In genomic region chr19:50893047-50893737, GRCh38 we compare ENCODE assay signal across 18 cellular contexts. TPM values are rescaled to one million over a fixed set of nuclear protein-coding genes. Genes with fewer than 3 reads are reported as not detected.
DNase-seq lines count a peak whose midpoint lies in the region; ATAC-seq, FAIRE-seq and TF ChIP-seq lines count a peak whose summit lies in the region.
"Had no signal": no experiment of that assay in that cellular context is flagged by ENCODE, and none has a peak within 500 bp of the region (broad histone marks: within the 10 kb centered on the region; RNA-seq: fewer than 3 reads in every experiment).

No MANE protein-coding gene starts in this region.

- H3K4me1 Mint-ChIP-seq in type B pancreatic cell (ENCODE audit: unreplicated experiment) = no peaks in the 10 kb centered on the region
- H3K4me1 Mint-ChIP-seq in activated T-helper 2 cell treated with anti-CD3 and anti-CD28 coated beads, Interferon-gamma antibody, Interleukin-2, Interleukin-4, amounts not matched to agents 10 μg/mL and 5 μg/mL and 100 μg/mL, durations not matched to agents 14 hours and 24 hours and 36 hours (ENCODE audit: low read depth) = peaks cover 1% of the 10 kb centered on the region

- H3K27ac Mint-ChIP-seq in type B pancreatic cell = no peak overlapping the region
- H3K27ac Mint-ChIP-seq in activated T-helper 2 cell treated with anti-CD3 and anti-CD28 coated beads, Interferon-gamma antibody, Interleukin-2, Interleukin-4, amounts not matched to agents 10 μg/mL and 5 μg/mL and 100 μg/mL, durations not matched to agents 14 hours and 24 hours and 36 hours = no peak overlapping the region

- TF ChIP-seq CTCF in HepG2 (CRISPR knock-in tag; IDR thresholded peaks at IDR 0.05) (no peak; the same call in 1 of the 2 replicates), right lobe of liver (IDR thresholded peaks at IDR 0.05) (no peak), HFF-Myc (IDR thresholded peaks at IDR 0.05; ENCODE audit: low read depth, low read length, missing control alignments) (peak; percentile 27), type B pancreatic cell (conservative IDR thresholded peaks at IDR 0.05) (peak; percentile 17)

- H3K4me3 Mint-ChIP-seq in type B pancreatic cell = no peak overlapping the region
- H3K4me3 Mint-ChIP-seq in activated T-helper 2 cell treated with anti-CD3 and anti-CD28 coated beads, Interferon-gamma antibody, Interleukin-2, Interleukin-4, amounts not matched to agents 10 μg/mL and 5 μg/mL and 100 μg/mL, durations not matched to agents 14 hours and 24 hours and 36 hours (ENCODE audit: low read depth) = no peak overlapping the region

- H2AFZ ChIP-seq in HepG2 (ENCODE audit: low read length) = no peak overlapping the region

- FAIRE-seq in HepG2 (lab: Jason Lieb, UNC) = no peak
- FAIRE-seq: G401.6 had no signal

- no peak for TF ChIP-seq EP300 in HepG2 (IDR thresholded peaks at IDR 0.05; ENCODE audit: low read depth in 2 of 2, low read length in 2 of 2)
- no peak for TF ChIP-seq EP300 in HepG2 (CRISPR knock-in tag; IDR thresholded peaks at IDR 0.05; ENCODE audit: borderline replicate concordance)

- H3K4me2 ChIP-seq in HepG2 (ENCODE audit: low read depth, low read length) = no peak overlapping the region
- H3K4me2 ChIP-seq: BLaER1 treated with 17β-estradiol and CSF1 and Interleukin-3, amounts not matched to agents 10 nM and 100 nM had no signal

- peaks cover 44% of the 10 kb centered on the region for H3K27me3 Mint-ChIP-seq in type B pancreatic cell
- peaks cover 6% of the 10 kb centered on the region for H3K27me3 Mint-ChIP-seq in activated T-helper 2 cell treated with anti-CD3 and anti-CD28 coated beads, Interferon-gamma antibody, Interleukin-2, Interleukin-4, amounts not matched to agents 10 μg/mL and 5 μg/mL and 100 μg/mL, durations not matched to agents 14 hours and 24 hours and 36 hours (ENCODE audit: low read depth)

- TF ChIP-seq POLR2A in HepG2 (IDR thresholded peaks at IDR 0.05; ENCODE audit: insufficient read depth in 1 of 2, low read depth in 2 of 2, low read length in 2 of 2) (no peak), right lobe of liver (IDR thresholded peaks at IDR 0.05) (no peak)

- ATAC-seq in HepG2 (no peak), right lobe of liver (no peak), SK-N-SH treated with all-trans-retinoic acid at 6 μM for 48 hours (peak; percentile 49; the same call in 1 of the 3 replicates), GM19463 (IDR thresholded peaks at IDR 0.05; ENCODE audit: unreplicated experiment) (no peak), HG02870 (IDR thresholded peaks at IDR 0.05; ENCODE audit: unreplicated experiment) (no peak)

- no peaks in the 10 kb centered on the region for H3K9me3 Mint-ChIP-seq in type B pancreatic cell
- peaks cover 4% of the 10 kb centered on the region for H3K9me3 Mint-ChIP-seq in activated T-helper 2 cell treated with anti-CD3 and anti-CD28 coated beads, Interferon-gamma antibody, Interleukin-2, Interleukin-4, amounts not matched to agents 10 μg/mL and 5 μg/mL and 100 μg/mL, durations not matched to agents 14 hours and 24 hours and 36 hours

- H3K36me3 ChIP-seq in HepG2 (replicated peaks in 1 of 2; ENCODE audit: control insufficient read depth in 1 of 2, insufficient read depth in 2 of 2, low read length in 2 of 2) = no peaks in the 10 kb centered on the region
- H3K36me3 ChIP-seq in right lobe of liver = no peaks in the 10 kb centered on the region
- H3K36me3 ChIP-seq: BLaER1 treated with 17β-estradiol and CSF1 and Interleukin-3, amounts not matched to agents 10 nM and 100 nM; breast epithelium; right atrium auricular region had no signal

- in situ Hi-C loops in HepG2 (cut with HindIII; ENCODE audit: extremely low pct_ligation_motif_present, low pct_unique_long_range_greater_than_20kb) = no loop called here

- no peaks in the 10 kb centered on the region for H3K4me1 ChIP-seq in HepG2 (ENCODE audit: insufficient read depth, low read length)
- H3K4me1 ChIP-seq in right lobe of liver = no peaks in the 10 kb centered on the region
- H3K4me1 ChIP-seq: breast epithelium, right atrium auricular region had no signal

- H3K79me2 ChIP-seq in HepG2 (ENCODE audit: insufficient read depth, low read length) = no peaks in the 10 kb centered on the region

- 81% methylated on average over 16 of the region's 18 CpGs for WGBS in HepG2 (ENCODE audit: low lambda C conversion rate)
- 80% methylated on average over 1 of the region's 18 CpGs for WGBS in right lobe of liver (ENCODE audit: insufficient coverage, low coverage, low lambda C conversion rate, missing lambda C conversion rate)

- H3K27ac ChIP-seq in HepG2 (ENCODE audit: extremely low read length, insufficient read depth, low read length) (no peak overlapping the region), right lobe of liver (no peak overlapping the region)
- H3K27ac ChIP-seq: breast epithelium, right atrium auricular region had no signal

- no peak overlapping the region for H3K4me3 ChIP-seq in HepG2 (replicated peaks in 1 of 3; ENCODE audit: insufficient read depth in 1 of 3, low read depth in 2 of 3, low read length in 3 of 3)
- H3K4me3 ChIP-seq in right lobe of liver = no peak overlapping the region
- H3K4me3 ChIP-seq in HFF-Myc (replicated peaks; ENCODE audit: low read depth, low read length) = no peak overlapping the region
- H3K4me3 ChIP-seq: BLaER1 treated with 17β-estradiol and CSF1 and Interleukin-3, amounts not matched to agents 10 nM and 100 nM; breast epithelium; right atrium auricular region had no signal

- H3K9me3 ChIP-seq in HepG2 (ENCODE audit: low read length) (no peaks in the 10 kb centered on the region), right lobe of liver (no peaks in the 10 kb centered on the region)
- H3K9me3 ChIP-seq: BLaER1 treated with 17β-estradiol and CSF1 and Interleukin-3, amounts not matched to agents 10 nM and 100 nM; breast epithelium; right atrium auricular region had no signal

- no peaks in the 10 kb centered on the region for H4K20me1 ChIP-seq in HepG2 (ENCODE audit: insufficient read depth, low read length)
- H4K20me1 ChIP-seq: BLaER1 treated with 17β-estradiol and CSF1 and Interleukin-3, amounts not matched to agents 10 nM and 100 nM had no signal

- no peaks in the 10 kb centered on the region for H3K36me3 Mint-ChIP-seq in type B pancreatic cell
- H3K36me3 Mint-ChIP-seq in activated T-helper 2 cell treated with anti-CD3 and anti-CD28 coated beads, Interferon-gamma antibody, Interleukin-2, Interleukin-4, amounts not matched to agents 10 μg/mL and 5 μg/mL and 100 μg/mL, durations not matched to agents 14 hours and 24 hours and 36 hours (ENCODE audit: low read depth) = no peaks in the 10 kb centered on the region

- intact Hi-C loops in HepG2 (cut with micrococcal nuclease; ENCODE audit: unreplicated experiment) = no loop called here
- intact Hi-C loops in right lobe of liver (cut with DNase I) = no loop called here
- intact Hi-C loops in activated T-helper 2 cell treated with anti-CD3 and anti-CD28 coated beads, Interferon-gamma antibody, Interleukin-2, Interleukin-4, amounts not matched to agents 10 μg/mL and 5 μg/mL and 100 μg/mL, durations not matched to agents 14 hours and 24 hours and 36 hours (cut with micrococcal nuclease) = no loop called here

- POLR2A ChIA-PET in HepG2 (lab: Yijun Ruan, JAX) = no interaction called here

- no peak overlapping the region for H3K9ac ChIP-seq in HepG2 (ENCODE audit: insufficient read depth, low read depth, low read length)
- H3K9ac ChIP-seq: BLaER1 treated with 17β-estradiol and CSF1 and Interleukin-3, amounts not matched to agents 10 nM and 100 nM had no signal

- no peak for TF ChIP-seq RAD21 in HepG2 (CRISPR knock-in tag; IDR thresholded peaks at IDR 0.05)

- CTCF ChIA-PET in HepG2 (lab: Yijun Ruan, JAX; ENCODE audit: low intra/inter-chr PET ratio, low total read pairs) = no interaction called here

- BruUV-seq in HepG2 (replicated peaks; lab: Mats Ljungman, UMichigan) = no TSS peak

- H3K27me3 ChIP-seq in HepG2 (ENCODE audit: control insufficient read depth in 1 of 2, insufficient read depth in 2 of 2, low read length in 2 of 2) (no peaks in the 10 kb centered on the region; a peak in 1 of 5 replicates), right lobe of liver (no peaks in the 10 kb centered on the region)
- H3K27me3 ChIP-seq: BLaER1 treated with 17β-estradiol and CSF1 and Interleukin-3, amounts not matched to agents 10 nM and 100 nM; right atrium auricular region had no signal

- no peak for DNase-seq in HepG2 (ENCODE audit: low spot score)
- DNase-seq in right lobe of liver = no peak
- DNase-seq in HFF-Myc (ENCODE audit: extremely low read depth, low read depth) = no peak
- no peak for DNase-seq in type B pancreatic cell (ENCODE audit: extremely low spot score, unreplicated experiment)
- DNase-seq in activated T-helper 2 cell treated with anti-CD3 and anti-CD28 coated beads, Interferon-gamma antibody, Interleukin-2, Interleukin-4, amounts not matched to agents 10 μg/mL and 5 μg/mL and 100 μg/mL, durations not matched to agents 14 hours and 24 hours and 36 hours (ENCODE audit: low spot score) = no peak
- DNase-seq: effector CD8-positive, alpha-beta T cell; foreskin melanocyte; mammary epithelial cell; NCI-H524 treated with DMSO at 0.1 percent for 48 hours; SIG-M5 had no signal

RNA-seq across cellular contexts. Expression of gene KLK4, which starts 18.0 kb away (rescaled TPM):
- not detected in 2 replicates for total RNA-seq in HepG2 (2016; rRNA removed; fragmentation: Illumina TruSeq; extraction: Trizol)
- not detected in 2 replicates for total RNA-seq in HepG2 (2016; cell fraction: cytosol; rRNA removed; fragmentation: Illumina TruSeq; extraction: Trizol; ENCODE audit: low read depth)
- not detected in 2 replicates for total RNA-seq in HepG2 (2016; cell fraction: insoluble cytoplasmic fraction; rRNA removed; fragmentation: Illumina TruSeq; extraction: Trizol)
- total RNA-seq in HepG2 (2016; cell fraction: membrane; rRNA removed; fragmentation: Illumina TruSeq; extraction: Trizol) = not detected in 2 replicates
- total RNA-seq in HepG2 (2016; cell fraction: nucleus; rRNA removed; fragmentation: Illumina TruSeq; extraction: Trizol) = not detected in 2 replicates
- not detected in 2 replicates for polyA plus RNA-seq in HepG2 (2011; rRNA removed)
- polyA plus RNA-seq in HepG2 (2011; cell fraction: cytosol; rRNA removed) = not detected in 2 replicates
- polyA plus RNA-seq in HepG2 (2011; cell fraction: nucleus; rRNA removed) = not detected in 2 replicates
- not detected in 2 replicates for polyA plus RNA-seq in HepG2 (2012)
- polyA plus RNA-seq in HepG2 (2016; cell fraction: cytosol; fragmentation: Illumina TruSeq; extraction: Trizol; ENCODE audit: low read depth) = not detected in 2 replicates
- not detected in 2 replicates for polyA plus RNA-seq in HepG2 (2016; cell fraction: insoluble cytoplasmic fraction; fragmentation: Illumina TruSeq; extraction: Trizol; ENCODE audit: low read depth)
- not detected in 2 replicates for polyA plus RNA-seq in HepG2 (2016; cell fraction: membrane; fragmentation: Illumina TruSeq; extraction: Trizol; ENCODE audit: low read depth)
- not detected in 2 replicates for polyA plus RNA-seq in HepG2 (2016; cell fraction: nucleus; fragmentation: Illumina TruSeq; extraction: Trizol; ENCODE audit: insufficient read depth, low read depth)
- polyA minus RNA-seq in HepG2 (2011; rRNA and poly(A)+ RNA removed; ENCODE audit: low replicate concordance) = not detected in 2 replicates
- not detected in 2 replicates for polyA minus RNA-seq in HepG2 (2011; cell fraction: cytosol; rRNA and poly(A)+ RNA removed)
- polyA minus RNA-seq in HepG2 (2011; cell fraction: nucleus; rRNA and poly(A)+ RNA removed) = not detected in 2 replicates
- total RNA-seq in right lobe of liver = not detected
- 0.46 TPM in 1 of 2 replicates, not detected in the other for total RNA-seq in type B pancreatic cell (ENCODE audit: low replicate concordance)
- total RNA-seq in activated T-helper 2 cell treated with anti-CD3 and anti-CD28 coated beads, Interferon-gamma antibody, Interleukin-2, Interleukin-4, amounts not matched to agents 10 μg/mL and 5 μg/mL and 100 μg/mL, durations not matched to agents 14 hours and 24 hours and 36 hours = not detected in 2 replicates
- total RNA-seq: breast epithelium, mammary epithelial cell, right atrium auricular region, ureter had no signal
- polyA plus RNA-seq: mammary epithelial cell had no signal

RNA-seq across cellular contexts. Expression of gene KLK2, which starts 20.0 kb away (rescaled TPM):
- total RNA-seq in HepG2 (2016; rRNA removed; fragmentation: Illumina TruSeq; extraction: Trizol) (not detected in 2 replicates), right lobe of liver (not detected), type B pancreatic cell (ENCODE audit: low replicate concordance) (0.43 TPM in 1 of 2 replicates, not detected in the other)
- not detected in 2 replicates for total RNA-seq in HepG2 (2016; cell fraction: cytosol; rRNA removed; fragmentation: Illumina TruSeq; extraction: Trizol; ENCODE audit: low read depth)
- total RNA-seq in HepG2 (2016; cell fraction: insoluble cytoplasmic fraction; rRNA removed; fragmentation: Illumina TruSeq; extraction: Trizol) = not detected in 2 replicates
- not detected in 2 replicates for total RNA-seq in HepG2 (2016; cell fraction: membrane; rRNA removed; fragmentation: Illumina TruSeq; extraction: Trizol)
- not detected in 2 replicates for total RNA-seq in HepG2 (2016; cell fraction: nucleus; rRNA removed; fragmentation: Illumina TruSeq; extraction: Trizol)
- 0.11 TPM in 1 of 2 replicates, not detected in the other for polyA plus RNA-seq in HepG2 (2011; rRNA removed)
- polyA plus RNA-seq in HepG2 (2011; cell fraction: cytosol; rRNA removed) = not detected in 2 replicates
- 0.31 and 0.35 TPM in 2 replicates for polyA plus RNA-seq in HepG2 (2011; cell fraction: nucleus; rRNA removed)
- not detected in 2 replicates for polyA plus RNA-seq in HepG2 (2012)
- not detected in 2 replicates for polyA plus RNA-seq in HepG2 (2016; cell fraction: cytosol; fragmentation: Illumina TruSeq; extraction: Trizol; ENCODE audit: low read depth)
- polyA plus RNA-seq in HepG2 (2016; cell fraction: insoluble cytoplasmic fraction; fragmentation: Illumina TruSeq; extraction: Trizol; ENCODE audit: low read depth) = not detected in 2 replicates
- polyA plus RNA-seq in HepG2 (2016; cell fraction: membrane; fragmentation: Illumina TruSeq; extraction: Trizol; ENCODE audit: low read depth) = not detected in 2 replicates
- not detected in 2 replicates for polyA plus RNA-seq in HepG2 (2016; cell fraction: nucleus; fragmentation: Illumina TruSeq; extraction: Trizol; ENCODE audit: insufficient read depth, low read depth)
- polyA minus RNA-seq in HepG2 (2011; rRNA and poly(A)+ RNA removed; ENCODE audit: low replicate concordance) = not detected in 2 replicates
- not detected in 2 replicates for polyA minus RNA-seq in HepG2 (2011; cell fraction: cytosol; rRNA and poly(A)+ RNA removed)
- 0.37 and 0.64 TPM in 2 replicates for polyA minus RNA-seq in HepG2 (2011; cell fraction: nucleus; rRNA and poly(A)+ RNA removed)
- 0.44 TPM in 1 of 2 replicates, not detected in the other for total RNA-seq in activated T-helper 2 cell treated with anti-CD3 and anti-CD28 coated beads, Interferon-gamma antibody, Interleukin-2, Interleukin-4, amounts not matched to agents 10 μg/mL and 5 μg/mL and 100 μg/mL, durations not matched to agents 14 hours and 24 hours and 36 hours
- total RNA-seq: mammary epithelial cell, right atrium auricular region, ureter had no signal
- polyA plus RNA-seq: mammary epithelial cell had no signal

RNA-seq across cellular contexts. Expression of gene KLK3, which starts 38.5 kb away (rescaled TPM):
- total RNA-seq in HepG2 (2016; rRNA removed; fragmentation: Illumina TruSeq; extraction: Trizol) (not detected in 2 replicates), right lobe of liver (not detected), type B pancreatic cell (ENCODE audit: low replicate concordance) (not detected in 2 replicates)
- total RNA-seq in HepG2 (2016; cell fraction: cytosol; rRNA removed; fragmentation: Illumina TruSeq; extraction: Trizol; ENCODE audit: low read depth) = not detected in 2 replicates
- total RNA-seq in HepG2 (2016; cell fraction: insoluble cytoplasmic fraction; rRNA removed; fragmentation: Illumina TruSeq; extraction: Trizol) = not detected in 2 replicates
- total RNA-seq in HepG2 (2016; cell fraction: membrane; rRNA removed; fragmentation: Illumina TruSeq; extraction: Trizol) = not detected in 2 replicates
- total RNA-seq in HepG2 (2016; cell fraction: nucleus; rRNA removed; fragmentation: Illumina TruSeq; extraction: Trizol) = not detected in 2 replicates
- polyA plus RNA-seq in HepG2 (2011; rRNA removed) = not detected in 2 replicates
- polyA plus RNA-seq in HepG2 (2011; cell fraction: cytosol; rRNA removed) = not detected in 2 replicates
- not detected in 2 replicates for polyA plus RNA-seq in HepG2 (2011; cell fraction: nucleus; rRNA removed)
- not detected in 2 replicates for polyA plus RNA-seq in HepG2 (2012)
- polyA plus RNA-seq in HepG2 (2016; cell fraction: cytosol; fragmentation: Illumina TruSeq; extraction: Trizol; ENCODE audit: low read depth) = not detected in 2 replicates
- polyA plus RNA-seq in HepG2 (2016; cell fraction: insoluble cytoplasmic fraction; fragmentation: Illumina TruSeq; extraction: Trizol; ENCODE audit: low read depth) = not detected in 2 replicates
- not detected in 2 replicates for polyA plus RNA-seq in HepG2 (2016; cell fraction: membrane; fragmentation: Illumina TruSeq; extraction: Trizol; ENCODE audit: low read depth)
- not detected in 2 replicates for polyA plus RNA-seq in HepG2 (2016; cell fraction: nucleus; fragmentation: Illumina TruSeq; extraction: Trizol; ENCODE audit: insufficient read depth, low read depth)
- polyA minus RNA-seq in HepG2 (2011; rRNA and poly(A)+ RNA removed; ENCODE audit: low replicate concordance) = not detected in 2 replicates
- polyA minus RNA-seq in HepG2 (2011; cell fraction: cytosol; rRNA and poly(A)+ RNA removed) = not detected in 2 replicates
- polyA minus RNA-seq in HepG2 (2011; cell fraction: nucleus; rRNA and poly(A)+ RNA removed) = not detected in 2 replicates
- not detected in 2 replicates for total RNA-seq in activated T-helper 2 cell treated with anti-CD3 and anti-CD28 coated beads, Interferon-gamma antibody, Interleukin-2, Interleukin-4, amounts not matched to agents 10 μg/mL and 5 μg/mL and 100 μg/mL, durations not matched to agents 14 hours and 24 hours and 36 hours
- total RNA-seq: mammary epithelial cell, right atrium auricular region, ureter had no signal
- polyA plus RNA-seq: mammary epithelial cell had no signal

RNA-seq across cellular contexts. Expression of gene KLK5, which starts 59.6 kb away (rescaled TPM):
- total RNA-seq in HepG2 (2016; rRNA removed; fragmentation: Illumina TruSeq; extraction: Trizol) = not detected in 2 replicates
- total RNA-seq in HepG2 (2016; cell fraction: cytosol; rRNA removed; fragmentation: Illumina TruSeq; extraction: Trizol; ENCODE audit: low read depth) = not detected in 2 replicates
- not detected in 2 replicates for total RNA-seq in HepG2 (2016; cell fraction: insoluble cytoplasmic fraction; rRNA removed; fragmentation: Illumina TruSeq; extraction: Trizol)
- not detected in 2 replicates for total RNA-seq in HepG2 (2016; cell fraction: membrane; rRNA removed; fragmentation: Illumina TruSeq; extraction: Trizol)
- total RNA-seq in HepG2 (2016; cell fraction: nucleus; rRNA removed; fragmentation: Illumina TruSeq; extraction: Trizol) = not detected in 2 replicates
- polyA plus RNA-seq in HepG2 (2011; rRNA removed) = not detected in 2 replicates
- not detected in 2 replicates for polyA plus RNA-seq in HepG2 (2011; cell fraction: cytosol; rRNA removed)
- polyA plus RNA-seq in HepG2 (2011; cell fraction: nucleus; rRNA removed) = not detected in 2 replicates
- polyA plus RNA-seq in HepG2 (2012) = not detected in 2 replicates
- not detected in 2 replicates for polyA plus RNA-seq in HepG2 (2016; cell fraction: cytosol; fragmentation: Illumina TruSeq; extraction: Trizol; ENCODE audit: low read depth)
- polyA plus RNA-seq in HepG2 (2016; cell fraction: insoluble cytoplasmic fraction; fragmentation: Illumina TruSeq; extraction: Trizol; ENCODE audit: low read depth) = not detected in 2 replicates
- polyA plus RNA-seq in HepG2 (2016; cell fraction: membrane; fragmentation: Illumina TruSeq; extraction: Trizol; ENCODE audit: low read depth) = not detected in 2 replicates
- polyA plus RNA-seq in HepG2 (2016; cell fraction: nucleus; fragmentation: Illumina TruSeq; extraction: Trizol; ENCODE audit: insufficient read depth, low read depth) = not detected in 2 replicates
- 0.23 TPM in 1 of 2 replicates, not detected in the other for polyA minus RNA-seq in HepG2 (2011; rRNA and poly(A)+ RNA removed; ENCODE audit: low replicate concordance)
- polyA minus RNA-seq in HepG2 (2011; cell fraction: cytosol; rRNA and poly(A)+ RNA removed) = not detected in 2 replicates
- polyA minus RNA-seq in HepG2 (2011; cell fraction: nucleus; rRNA and poly(A)+ RNA removed) = not detected in 2 replicates
- not detected for total RNA-seq in right lobe of liver
- total RNA-seq in type B pancreatic cell (ENCODE audit: low replicate concordance) = not detected in 2 replicates
- not detected in 2 replicates for total RNA-seq in activated T-helper 2 cell treated with anti-CD3 and anti-CD28 coated beads, Interferon-gamma antibody, Interleukin-2, Interleukin-4, amounts not matched to agents 10 μg/mL and 5 μg/mL and 100 μg/mL, durations not matched to agents 14 hours and 24 hours and 36 hours
- total RNA-seq: ureter had no signal

RNA-seq across cellular contexts. Expression of gene KLK15, which starts 59.8 kb away (rescaled TPM):
- total RNA-seq in HepG2 (2016; rRNA removed; fragmentation: Illumina TruSeq; extraction: Trizol) = not detected in 2 replicates
- not detected in 2 replicates for total RNA-seq in HepG2 (2016; cell fraction: cytosol; rRNA removed; fragmentation: Illumina TruSeq; extraction: Trizol; ENCODE audit: low read depth)
- not detected in 2 replicates for total RNA-seq in HepG2 (2016; cell fraction: insoluble cytoplasmic fraction; rRNA removed; fragmentation: Illumina TruSeq; extraction: Trizol)
- total RNA-seq in HepG2 (2016; cell fraction: membrane; rRNA removed; fragmentation: Illumina TruSeq; extraction: Trizol) = not detected in 2 replicates
- total RNA-seq in HepG2 (2016; cell fraction: nucleus; rRNA removed; fragmentation: Illumina TruSeq; extraction: Trizol) = not detected in 2 replicates
- not detected in 2 replicates for polyA plus RNA-seq in HepG2 (2011; rRNA removed)
- polyA plus RNA-seq in HepG2 (2011; cell fraction: cytosol; rRNA removed) = not detected in 2 replicates
- polyA plus RNA-seq in HepG2 (2011; cell fraction: nucleus; rRNA removed) = not detected in 2 replicates
- not detected in 2 replicates for polyA plus RNA-seq in HepG2 (2012)
- polyA plus RNA-seq in HepG2 (2016; cell fraction: cytosol; fragmentation: Illumina TruSeq; extraction: Trizol; ENCODE audit: low read depth) = not detected in 2 replicates
- polyA plus RNA-seq in HepG2 (2016; cell fraction: insoluble cytoplasmic fraction; fragmentation: Illumina TruSeq; extraction: Trizol; ENCODE audit: low read depth) = not detected in 2 replicates
- polyA plus RNA-seq in HepG2 (2016; cell fraction: membrane; fragmentation: Illumina TruSeq; extraction: Trizol; ENCODE audit: low read depth) = not detected in 2 replicates
- polyA plus RNA-seq in HepG2 (2016; cell fraction: nucleus; fragmentation: Illumina TruSeq; extraction: Trizol; ENCODE audit: insufficient read depth, low read depth) = not detected in 2 replicates
- polyA minus RNA-seq in HepG2 (2011; rRNA and poly(A)+ RNA removed; ENCODE audit: low replicate concordance) = not detected in 2 replicates
- polyA minus RNA-seq in HepG2 (2011; cell fraction: cytosol; rRNA and poly(A)+ RNA removed) = not detected in 2 replicates
- polyA minus RNA-seq in HepG2 (2011; cell fraction: nucleus; rRNA and poly(A)+ RNA removed) = not detected in 2 replicates
- total RNA-seq in right lobe of liver = not detected
- total RNA-seq in type B pancreatic cell (ENCODE audit: low replicate concordance) = 0.26 TPM in 1 of 2 replicates, not detected in the other
- not detected in 2 replicates for total RNA-seq in activated T-helper 2 cell treated with anti-CD3 and anti-CD28 coated beads, Interferon-gamma antibody, Interleukin-2, Interleukin-4, amounts not matched to agents 10 μg/mL and 5 μg/mL and 100 μg/mL, durations not matched to agents 14 hours and 24 hours and 36 hours
- total RNA-seq: breast epithelium, mammary epithelial cell, right atrium auricular region, ureter had no signal
- polyA plus RNA-seq: mammary epithelial cell had no signal

Comparison
In these comparisons a context has a peak if more than half of its experiments do, and no peak if none do; other contexts are left out.
1. CTCF ChIP-seq: peak in HFF-Myc (single experiment) and type B pancreatic cell (single experiment); none in HepG2 (single experiment) and right lobe of liver (0 of 4).